ENCODE assay signal across 18 cellular contexts in genomic region chr2:7992612-7993596, GRCh38.
DNase-seq lines count a peak whose midpoint lies in the region; ATAC-seq and TF ChIP-seq lines count a peak whose summit lies in the region.
"Had no signal": no experiment of that assay in that cellular context is flagged by ENCODE, and none has a peak within 500 bp of the region (broad histone marks: within the 10 kb centered on the region; RNA-seq: fewer than 3 reads in every experiment).

No MANE protein-coding gene starts in this region.

- H3K9me3 Mint-ChIP-seq in MCF 10A (ENCODE audit: unreplicated experiment) = no peaks in the 10 kb centered on the region
- H3K9me3 Mint-ChIP-seq: activated T-cell treated with anti-CD3 and anti-CD28 coated beads, Interleukin-2, amount 50 U/mL, for 4 hours; dendritic cell treated with granulocyte-macrophage colony-stimulating factor and Interleukin-4, amounts not matched to agents 40 ng/mL and 50 ng/mL, for 4 days had no signal

- no peak for TF ChIP-seq POLR2A in breast epithelium (IDR thresholded peaks at IDR 0.05)

- TF ChIP-seq CTCF in MCF 10A (IDR thresholded peaks at IDR 0.05; ENCODE audit: unreplicated experiment) (no peak), breast epithelium (IDR thresholded peaks at IDR 0.05) (no peak), choroid plexus epithelial cell (conservative IDR thresholded peaks at IDR 0.05; ENCODE audit: low read depth, low read length) (no peak)

- peak overlapping the region; percentile 9 for H3K27ac Mint-ChIP-seq in MCF 10A (ENCODE audit: low read depth, unreplicated experiment)
- H3K27ac Mint-ChIP-seq: dendritic cell treated with granulocyte-macrophage colony-stimulating factor and Interleukin-4, amounts not matched to agents 40 ng/mL and 50 ng/mL, for 4 days had no signal

- POLR2A ChIA-PET in MCF 10A (lab: Yijun Ruan, JAX) = interaction anchor here (1.0 kb wide), 1 partner anchor 11 kb away, joined by 3 read pairs; no protein-coding TSS in a partner anchor

- H3K4me3 ChIP-seq in breast epithelium = no peak overlapping the region
- H3K4me3 ChIP-seq in choroid plexus epithelial cell (ENCODE audit: low read depth, low read length) = no peak overlapping the region
- H3K4me3 ChIP-seq: lower lobe of right lung had no signal

- no peaks in the 10 kb centered on the region for H3K27me3 ChIP-seq in breast epithelium

- H3K27me3 Mint-ChIP-seq in MCF 10A (ENCODE audit: insufficient read depth, unreplicated experiment) = no peaks in the 10 kb centered on the region
- H3K27me3 Mint-ChIP-seq: dendritic cell treated with granulocyte-macrophage colony-stimulating factor and Interleukin-4, amounts not matched to agents 40 ng/mL and 50 ng/mL, for 4 days had no signal

- H3K4me1 ChIP-seq in breast epithelium = no peaks in the 10 kb centered on the region
- H3K4me1 ChIP-seq: Caco-2, lower lobe of right lung had no signal

- CTCF ChIA-PET in MCF 10A (lab: Yijun Ruan, JAX) = no interaction called here

- peak overlapping the region in 1 of 2 donors; percentile 31 for H3K27ac ChIP-seq in breast epithelium
- H3K27ac ChIP-seq: KMS-11, lower lobe of right lung had no signal

- H3K4me3 Mint-ChIP-seq in MCF 10A (ENCODE audit: unreplicated experiment) = no peak overlapping the region
- H3K4me3 Mint-ChIP-seq: activated T-cell treated with anti-CD3 and anti-CD28 coated beads, Interleukin-2, amount 50 U/mL, for 4 hours; dendritic cell treated with granulocyte-macrophage colony-stimulating factor and Interleukin-4, amounts not matched to agents 40 ng/mL and 50 ng/mL, for 4 days had no signal

- no peaks in the 10 kb centered on the region for H3K36me3 Mint-ChIP-seq in MCF 10A (ENCODE audit: insufficient read depth, unreplicated experiment)

- H3K36me3 ChIP-seq in breast epithelium = no peaks in the 10 kb centered on the region
- H3K36me3 ChIP-seq: lower lobe of right lung had no signal

- DNase-seq in MCF 10A (ENCODE audit: unreplicated experiment) (peak; percentile 30), breast epithelium (ENCODE audit: low spot score in 2 of 2) (no peak), NCI-H2029 (lab: John Stamatoyannopoulos, UW) (peak; percentile 33), choroid plexus epithelial cell (ENCODE audit: low read depth) (peak; percentile 11), NCI-H2227 (lab: John Stamatoyannopoulos, UW; ENCODE audit: unreplicated experiment) (no peak), T-helper 1 cell (no peak)
- DNase-seq in stimulated activated CD4-positive, alpha-beta T cell treated with anti-CD3 and anti-CD28 coated beads, Interleukin-1b, Interleukin-23, amount 100 ng/mL, for 48 hours = no peak
- DNase-seq: activated naive CD4-positive, alpha-beta T cell treated with anti-CD3 and anti-CD28 coated beads, Interleukin-2, amount 50 U/mL, for 16 hours; activated T-cell treated with anti-CD3 and anti-CD28 coated beads, Interleukin-2, amount 50 U/mL, for 4 hours; Caco-2; head of caudate nucleus; lower lobe of right lung; NCI-H1694 treated with DMSO at 0.1 percent for 48 hours; stimulated activated CD4-positive, alpha-beta T cell treated with anti-CD3 and anti-CD28 coated beads, Interleukin-2, amount 100 ng/mL, for 48 hours; substantia nigra had no signal

- intact Hi-C loops in MCF 10A (cut with micrococcal nuclease) (no loop called here), breast epithelium (cut with DNase I; ENCODE audit: low total_unique reads) (no loop called here)

- BruUV-seq in MCF 10A (replicated peaks; lab: Mats Ljungman, UMichigan) = no TSS peak

- H3K4me1 Mint-ChIP-seq in MCF 10A (ENCODE audit: insufficient read depth, unreplicated experiment) = no peaks in the 10 kb centered on the region

- H3K9me3 ChIP-seq in breast epithelium = no peaks in the 10 kb centered on the region
- H3K9me3 ChIP-seq: Caco-2, lower lobe of right lung had no signal

- no peak for ATAC-seq in HG03442 (IDR thresholded peaks at IDR 0.05; ENCODE audit: unreplicated experiment)
- ATAC-seq: activated T-cell treated with anti-CD3 and anti-CD28 coated beads, Interleukin-2, amount 50 U/mL, for 4 hours; lower lobe of right lung had no signal

Comparison
In these comparisons a context has a peak if more than half of its experiments do, and no peak if none do; other contexts are left out.
1. DNase-seq: peak in MCF 10A (single experiment), NCI-H2029 (single experiment) and choroid plexus epithelial cell (single experiment); none in breast epithelium (0 of 2), stimulated activated CD4-positive, alpha-beta T cell treated with anti-CD3 and anti-CD28 coated beads, Interleukin-1b, Interleukin-23, amount 100 ng/mL, for 48 hours (single experiment), NCI-H2227 (single experiment) and T-helper 1 cell (0 of 5).